Comparison of ENCODE assay signal across 31 cellular contexts in the genomic region with DNA sequence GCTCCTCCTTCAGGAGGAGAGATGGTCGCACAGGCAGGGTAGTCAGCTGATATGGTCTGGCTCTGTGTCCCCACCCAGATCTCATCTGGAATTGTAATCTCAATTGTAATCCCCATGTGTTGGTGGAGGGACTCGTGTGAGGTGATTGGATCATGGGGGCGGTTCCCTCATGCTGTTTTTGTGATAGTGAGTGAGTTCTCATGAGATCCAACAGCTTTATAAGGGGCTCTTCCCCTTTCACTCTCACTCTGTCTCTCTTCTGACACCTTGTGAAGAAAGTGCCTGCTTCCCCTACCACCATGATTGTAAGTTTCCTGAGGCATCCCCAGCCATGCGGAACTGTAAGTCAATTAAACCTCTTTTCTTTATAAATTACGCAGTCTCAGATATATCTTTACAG.
"Had no signal": no experiment of that assay in that cellular context is flagged by ENCODE, and none has a peak within 500 bp of the region (broad histone marks: within the 10 kb centered on the region; RNA-seq: fewer than 3 reads in every experiment).

No MANE protein-coding gene starts in this region.

- H3K4me3 ChIP-seq: esophagus muscularis mucosa, ovary, prostate gland, sigmoid colon, thoracic aorta had no signal

- H3K9me3 Mint-ChIP-seq: activated CD4-positive, alpha-beta memory T cell treated with anti-CD3 and anti-CD28 coated beads, Interleukin-2, amount 10 ng/mL, durations not matched to agents 7 days and 5 days; activated CD4-positive, alpha-beta T cell treated with anti-CD3 and anti-CD28 coated beads, Interleukin-2, amount 10 ng/mL, durations not matched to agents 7 days and 5 days; activated naive CD4-positive, alpha-beta T cell treated with anti-CD3 and anti-CD28 coated beads, Interleukin-2, amount 10 ng/mL, durations not matched to agents 7 days and 5 days; stimulated activated effector memory CD8-positive, alpha-beta T cell treated with anti-CD3 and anti-CD28 coated beads, Interleukin-12 subunit alpha, Interleukin-12 subunit beta, amount 100 ng/mL, for 72 hours; stimulated activated naive CD8-positive, alpha-beta T cell treated with anti-CD3 and anti-CD28 coated beads, Interleukin-15, Interleukin-2, amounts not matched to agents 100 ng/mL and 50 ng/mL, for 24 hours; WTC11 had no signal

- H3K27me3 Mint-ChIP-seq: activated CD4-positive, alpha-beta memory T cell treated with anti-CD3 and anti-CD28 coated beads, Interleukin-2, amount 10 ng/mL, durations not matched to agents 7 days and 5 days; activated CD4-positive, alpha-beta T cell treated with anti-CD3 and anti-CD28 coated beads, Interleukin-2, amount 10 ng/mL, durations not matched to agents 7 days and 5 days; activated naive CD4-positive, alpha-beta T cell treated with anti-CD3 and anti-CD28 coated beads, Interleukin-2, amount 10 ng/mL, durations not matched to agents 7 days and 5 days; activated naive CD8-positive, alpha-beta T cell treated with anti-CD3 and anti-CD28 coated beads, Interleukin-2, amount 10 ng/mL, durations not matched to agents 7 days and 5 days; activated T-cell treated with anti-CD3 and anti-CD28 coated beads, Interleukin-2, amount 50 U/mL, for 24 hours; stimulated activated naive CD8-positive, alpha-beta T cell treated with anti-CD3 and anti-CD28 coated beads, Interleukin-15, Interleukin-2, amounts not matched to agents 100 ng/mL and 50 ng/mL, for 24 hours; T-helper 17 cell had no signal

- DNase-seq: activated CD4-positive, alpha-beta memory T cell treated with anti-CD3 and anti-CD28 coated beads, Interleukin-2, amount 10 ng/mL, durations not matched to agents 7 days and 5 days; activated CD4-positive, alpha-beta T cell treated with anti-CD3 and anti-CD28 coated beads for 1 hour; activated CD4-positive, alpha-beta T cell treated with anti-CD3 and anti-CD28 coated beads, Interleukin-2, amount 10 ng/mL, durations not matched to agents 7 days and 5 days; activated CD8-positive, alpha-beta memory T cell treated with anti-CD3 and anti-CD28 coated beads, Interleukin-2, amount 50 U/mL, for 48 hours; activated gamma-delta T cell; activated naive CD4-positive, alpha-beta T cell treated with anti-CD3 and anti-CD28 coated beads, Interleukin-2, amount 10 ng/mL, durations not matched to agents 7 days and 5 days; activated naive CD8-positive, alpha-beta T cell treated with anti-CD3 and anti-CD28 coated beads, Interleukin-2, amount 10 ng/mL, durations not matched to agents 7 days and 5 days; activated T-cell treated with anti-CD3 and anti-CD28 coated beads, Interleukin-2, amount 50 U/mL, for 24 hours; brain microvascular endothelial cell; caudate nucleus; cortex of kidney; glutamatergic neuron; islet precursor cell; left cardiac atrium; mammary epithelial cell; midbrain; naive thymus-derived CD4-positive, alpha-beta T cell; ovary; retina; sigmoid colon; small intestine; stimulated activated CD4-positive, alpha-beta T cell treated with anti-CD3 and anti-CD28 coated beads, Interleukin-4, amount 100 ng/mL, for 24 hours; T-helper 17 cell; T1000; trophoblast cell had no signal

- H3K27ac ChIP-seq: brain microvascular endothelial cell, esophagus muscularis mucosa, ovary, prostate gland, sigmoid colon, thoracic aorta had no signal

- H3K9me3 ChIP-seq: esophagus muscularis mucosa, ovary, prostate gland, sigmoid colon, thoracic aorta had no signal

- H3K4me3 Mint-ChIP-seq: activated CD4-positive, alpha-beta memory T cell treated with anti-CD3 and anti-CD28 coated beads, Interleukin-2, amount 10 ng/mL, durations not matched to agents 7 days and 5 days; activated CD4-positive, alpha-beta T cell treated with anti-CD3 and anti-CD28 coated beads, Interleukin-2, amount 10 ng/mL, durations not matched to agents 7 days and 5 days; activated naive CD4-positive, alpha-beta T cell treated with anti-CD3 and anti-CD28 coated beads, Interleukin-2, amount 10 ng/mL, durations not matched to agents 7 days and 5 days; activated naive CD8-positive, alpha-beta T cell treated with anti-CD3 and anti-CD28 coated beads, Interleukin-2, amount 10 ng/mL, durations not matched to agents 7 days and 5 days; activated T-cell treated with anti-CD3 and anti-CD28 coated beads, Interleukin-2, amount 50 U/mL, for 24 hours; naive thymus-derived CD4-positive, alpha-beta T cell; stimulated activated effector memory CD8-positive, alpha-beta T cell treated with anti-CD3 and anti-CD28 coated beads, Interleukin-12 subunit alpha, Interleukin-12 subunit beta, amount 100 ng/mL, for 72 hours; stimulated activated naive CD8-positive, alpha-beta T cell treated with anti-CD3 and anti-CD28 coated beads, Interleukin-15, Interleukin-2, amounts not matched to agents 100 ng/mL and 50 ng/mL, for 24 hours; T-helper 17 cell; WTC11 had no signal

- ATAC-seq: left cardiac atrium; naive thymus-derived CD4-positive, alpha-beta T cell; stimulated activated effector memory CD8-positive, alpha-beta T cell treated with anti-CD3 and anti-CD28 coated beads, Interleukin-12 subunit alpha, Interleukin-12 subunit beta, amount 100 ng/mL, for 72 hours; T-helper 17 cell; WTC11 had no signal

- H3K4me1 ChIP-seq: esophagus muscularis mucosa, prostate gland had no signal

- H3K36me3 Mint-ChIP-seq: activated naive CD4-positive, alpha-beta T cell treated with anti-CD3 and anti-CD28 coated beads, Interleukin-2, amount 10 ng/mL, durations not matched to agents 7 days and 5 days; activated naive CD8-positive, alpha-beta T cell treated with anti-CD3 and anti-CD28 coated beads, Interleukin-2, amount 10 ng/mL, durations not matched to agents 7 days and 5 days; naive thymus-derived CD4-positive, alpha-beta T cell; stimulated activated effector memory CD8-positive, alpha-beta T cell treated with anti-CD3 and anti-CD28 coated beads, Interleukin-12 subunit alpha, Interleukin-12 subunit beta, amount 100 ng/mL, for 72 hours; WTC11 had no signal

- H3K27me3 ChIP-seq: brain microvascular endothelial cell, esophagus muscularis mucosa, ovary, sigmoid colon had no signal

- H3K27ac Mint-ChIP-seq: activated CD4-positive, alpha-beta memory T cell treated with anti-CD3 and anti-CD28 coated beads, Interleukin-2, amount 10 ng/mL, durations not matched to agents 7 days and 5 days; activated CD4-positive, alpha-beta T cell treated with anti-CD3 and anti-CD28 coated beads, Interleukin-2, amount 10 ng/mL, durations not matched to agents 7 days and 5 days; activated naive CD4-positive, alpha-beta T cell treated with anti-CD3 and anti-CD28 coated beads, Interleukin-2, amount 10 ng/mL, durations not matched to agents 7 days and 5 days; activated naive CD8-positive, alpha-beta T cell treated with anti-CD3 and anti-CD28 coated beads, Interleukin-2, amount 10 ng/mL, durations not matched to agents 7 days and 5 days; activated T-cell treated with anti-CD3 and anti-CD28 coated beads, Interleukin-2, amount 50 U/mL, for 24 hours; naive thymus-derived CD4-positive, alpha-beta T cell; stimulated activated effector memory CD8-positive, alpha-beta T cell treated with anti-CD3 and anti-CD28 coated beads, Interleukin-12 subunit alpha, Interleukin-12 subunit beta, amount 100 ng/mL, for 72 hours; stimulated activated naive CD8-positive, alpha-beta T cell treated with anti-CD3 and anti-CD28 coated beads, Interleukin-15, Interleukin-2, amounts not matched to agents 100 ng/mL and 50 ng/mL, for 24 hours; T-helper 17 cell; WTC11 had no signal

- H3K4me1 Mint-ChIP-seq: activated CD4-positive, alpha-beta memory T cell treated with anti-CD3 and anti-CD28 coated beads, Interleukin-2, amount 10 ng/mL, durations not matched to agents 7 days and 5 days; activated CD4-positive, alpha-beta T cell treated with anti-CD3 and anti-CD28 coated beads, Interleukin-2, amount 10 ng/mL, durations not matched to agents 7 days and 5 days; activated naive CD4-positive, alpha-beta T cell treated with anti-CD3 and anti-CD28 coated beads, Interleukin-2, amount 10 ng/mL, durations not matched to agents 7 days and 5 days; activated naive CD8-positive, alpha-beta T cell treated with anti-CD3 and anti-CD28 coated beads, Interleukin-2, amount 10 ng/mL, durations not matched to agents 7 days and 5 days; naive thymus-derived CD4-positive, alpha-beta T cell; stimulated activated effector memory CD8-positive, alpha-beta T cell treated with anti-CD3 and anti-CD28 coated beads, Interleukin-12 subunit alpha, Interleukin-12 subunit beta, amount 100 ng/mL, for 72 hours; T-helper 17 cell; WTC11 had no signal
